In genomic region chr5:165410476-165410875, GRCh38 we compare ENCODE assay signal across 22 cellular contexts.
"Had no signal": no experiment of that assay in that cellular context is flagged by ENCODE, and none has a peak within 500 bp of the region (broad histone marks: within the 10 kb centered on the region; RNA-seq: fewer than 3 reads in every experiment).

No MANE protein-coding gene starts in this region.

- FAIRE-seq: astrocyte had no signal

- DNase-seq: activated CD4-positive, alpha-beta T cell treated with anti-CD3 and anti-CD28 coated beads for 48 hours; activated CD4-positive, alpha-beta T cell treated with anti-CD3 and anti-CD28 coated beads, Interleukin-2, amount 50 U/mL, for 4 hours; activated CD4-positive, CD25-positive, alpha-beta regulatory T cell treated with anti-CD3 and anti-CD28 coated beads, Interleukin-2, amount 50 U/mL, for 72 hours; activated CD8-positive, alpha-beta memory T cell treated with anti-CD3 and anti-CD28 coated beads, Interleukin-2, amount 50 U/mL, for 48 hours; activated CD8-positive, alpha-beta T cell treated with anti-CD3 and anti-CD28 coated beads, Interleukin-2, amount 10 ng/mL, durations not matched to agents 7 days and 5 days; activated effector memory CD4-positive, alpha-beta T cell treated with Interleukin-2 at 50 U/mL for 16 hours; activated naive CD4-positive, alpha-beta T cell; activated naive CD8-positive, alpha-beta T cell treated with anti-CD3 and anti-CD28 coated beads, Interleukin-2, amount 50 U/mL, for 24 hours; activated T-cell treated with anti-CD3 and anti-CD28 coated beads, Interleukin-2, amount 50 U/mL, for 24 hours; amygdala; cerebellar nuclear complex; MM.1S; NCI-H1105; NCI-H1436; NCI-H1694 treated with DMSO at 0.1 percent for 48 hours; NCI-H2029 treated with DMSO at 0.1 percent for 48 hours; NCI-H510A treated with DMSO at 0.1 percent for 48 hours; NCI-H69; RPMI8226 had no signal

- H3K4me3 ChIP-seq: cardiac muscle cell, SJSA1 had no signal

- H3K27me3 ChIP-seq: cardiac muscle cell, SJSA1 had no signal

- H3K4me1 ChIP-seq: SJSA1 had no signal

- H3K36me3 ChIP-seq: cardiac muscle cell, SJSA1 had no signal

- H3K27ac ChIP-seq: cardiac muscle cell, SJSA1 had no signal
